ENCODE assay signal across 20 cellular contexts in the genomic region with DNA sequence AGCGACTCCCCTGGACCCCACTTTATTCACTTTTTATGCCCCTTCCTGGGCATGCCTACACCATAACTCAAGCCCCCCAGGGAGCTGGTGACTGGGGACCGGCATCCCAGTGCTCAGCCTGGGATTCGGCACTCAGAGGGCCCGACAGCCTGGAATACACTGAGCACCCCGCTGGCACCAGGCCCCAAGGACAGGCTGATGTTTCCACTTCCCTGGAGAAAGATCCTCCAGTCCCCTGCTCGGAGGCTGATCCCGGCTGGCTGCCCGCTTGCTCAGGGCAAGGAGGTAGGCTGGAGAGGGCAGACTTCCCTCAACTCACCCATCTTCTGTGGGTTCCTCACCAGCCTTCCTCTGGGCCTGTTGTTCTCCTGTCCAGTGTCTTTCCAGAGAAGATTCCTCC. TPM values are rescaled to one million over a fixed set of nuclear protein-coding genes. Genes with fewer than 3 reads are reported as not detected.
DNase-seq lines count a peak whose midpoint lies in the region; ATAC-seq and TF ChIP-seq lines count a peak whose summit lies in the region.
"Had no signal": no experiment of that assay in that cellular context is flagged by ENCODE, and none has a peak within 500 bp of the region (broad histone marks: within the 10 kb centered on the region; RNA-seq: fewer than 3 reads in every experiment).

No MANE protein-coding gene starts in this region.

- peaks cover 46% of the 10 kb centered on the region for H3K4me1 ChIP-seq in testis

- H3K27me3 Mint-ChIP-seq in IgD-negative memory B cell (no peaks in the 10 kb centered on the region), memory B cell (no peaks in the 10 kb centered on the region)
- H3K27me3 Mint-ChIP-seq in activated CD8-positive, alpha-beta T cell treated with anti-CD3 and anti-CD28 coated beads for 36 hours, result no peaks in the 10 kb centered on the region
- H3K27me3 Mint-ChIP-seq: CD4-positive, CD25-positive, alpha-beta regulatory T cell had no signal

- no peak for TF ChIP-seq CTCF in RWPE1 (conservative IDR thresholded peaks at IDR 0.05; ENCODE audit: low read depth)
- no peak for TF ChIP-seq CTCF in testis (IDR thresholded peaks at IDR 0.05)
- TF ChIP-seq CTCF in omental fat pad (IDR thresholded peaks at IDR 0.05), result no peak
- TF ChIP-seq CTCF in activated CD8-positive, alpha-beta T cell treated with anti-CD3 and anti-CD28 coated beads for 36 hours (IDR thresholded peaks at IDR 0.05), result no peak

- peak overlapping the region in 1 of 4 donors; percentile 8 for H3K4me3 Mint-ChIP-seq in IgD-negative memory B cell
- no peak overlapping the region for H3K4me3 Mint-ChIP-seq in memory B cell
- H3K4me3 Mint-ChIP-seq in activated CD8-positive, alpha-beta T cell treated with anti-CD3 and anti-CD28 coated beads for 36 hours, result no peak overlapping the region
- H3K4me3 Mint-ChIP-seq: CD4-positive, CD25-positive, alpha-beta regulatory T cell; T-helper 1 cell treated with Interleukin-12 subunit alpha and Interleukin-12 subunit beta and Interleukin-4 antibody, amounts not matched to agents 30 μg/mL and 1 μg/mL, for 36 hours had no signal

- no peaks in the 10 kb centered on the region for H3K36me3 ChIP-seq in testis (ENCODE audit: low read depth, missing control alignments)

- H3K9me3 Mint-ChIP-seq in IgD-negative memory B cell (no peaks in the 10 kb centered on the region), memory B cell (peaks cover 3% of the 10 kb centered on the region)
- no peaks in the 10 kb centered on the region for H3K9me3 Mint-ChIP-seq in activated CD8-positive, alpha-beta T cell treated with anti-CD3 and anti-CD28 coated beads for 36 hours
- H3K9me3 Mint-ChIP-seq: CD4-positive, CD25-positive, alpha-beta regulatory T cell; T-helper 1 cell treated with Interleukin-12 subunit alpha and Interleukin-12 subunit beta and Interleukin-4 antibody, amounts not matched to agents 30 μg/mL and 1 μg/mL, for 36 hours had no signal

- intact Hi-C loops in testis (cut with DNase I; ENCODE audit: low total_unique reads), result no loop called here
- intact Hi-C loops in activated CD8-positive, alpha-beta T cell treated with anti-CD3 and anti-CD28 coated beads for 36 hours (cut with micrococcal nuclease), result no loop called here

- H3K4me1 Mint-ChIP-seq in IgD-negative memory B cell (peaks cover 47 to 58% (median 56%) of the 10 kb centered on the region in 3 donors), memory B cell (peaks cover 59% of the 10 kb centered on the region)
- H3K4me1 Mint-ChIP-seq in activated CD8-positive, alpha-beta T cell treated with anti-CD3 and anti-CD28 coated beads for 36 hours (ENCODE audit: low read depth), result peaks cover 41% of the 10 kb centered on the region

- TF ChIP-seq POLR2A in testis (IDR thresholded peaks at IDR 0.05), result no peak

- H3K27ac ChIP-seq in RWPE1 (peak overlapping the region; percentile 18; the same call in 1 of the 2 replicates), testis (peak overlapping the region; percentile 23 to 64)
- H3K27ac ChIP-seq: GM23248 had no signal

- 24 to 46% methylated on average over 4 to 8 of the region's 8 CpGs for WGBS in testis, 2 donors

- H3K27ac Mint-ChIP-seq in IgD-negative memory B cell (peak overlapping the region in 2 of 3 donors; percentile 86 to 95), memory B cell (peak overlapping the region; percentile 97)
- no peak overlapping the region for H3K27ac Mint-ChIP-seq in activated CD8-positive, alpha-beta T cell treated with anti-CD3 and anti-CD28 coated beads for 36 hours
- H3K27ac Mint-ChIP-seq: CD4-positive, CD25-positive, alpha-beta regulatory T cell; T-helper 1 cell treated with Interleukin-12 subunit alpha and Interleukin-12 subunit beta and Interleukin-4 antibody, amounts not matched to agents 30 μg/mL and 1 μg/mL, for 36 hours had no signal

- no peak overlapping the region for H3K4me3 ChIP-seq in testis
- H3K4me3 ChIP-seq: GM23248 had no signal

- CTCF ChIA-PET in RWPE1 (lab: Yijun Ruan, JAX), result interaction anchor here (0.6 to 1.0 kb wide), 2 partner anchors 269 to 339 kb away, joined by 3 to 4 read pairs; no protein-coding TSS in a partner anchor
- CTCF ChIA-PET in activated CD8-positive, alpha-beta T cell treated with anti-CD3 and anti-CD28 coated beads for 36 hours (lab: Charles Lee), result interaction anchor here (1.0 to 6.6 kb wide), 4 partner anchors 23 to 107 kb away, joined by 3 to 135 read pairs (median 42); a partner anchor contains a TSS

- ATAC-seq in memory B cell (ENCODE audit: low read depth) (no peak), GM18867 (IDR thresholded peaks at IDR 0.05; ENCODE audit: unreplicated experiment) (no peak), omental fat pad (ENCODE audit: low FRiP score) (no peak)
- no peak for ATAC-seq in activated CD8-positive, alpha-beta T cell treated with anti-CD3 and anti-CD28 coated beads for 36 hours

- DNase-seq in RWPE1 (ENCODE audit: low spot score) (no peak), memory B cell (ENCODE audit: low spot score in 2 of 2) (no peak), testis (peak; percentile 87), omental fat pad (ENCODE audit: low spot score) (no peak)
- no peak for DNase-seq in activated CD8-positive, alpha-beta T cell treated with anti-CD3 and anti-CD28 coated beads for 36 hours
- DNase-seq: CD4-positive, CD25-positive, alpha-beta regulatory T cell; DMS153; GDM1; GM23248; HCEC 1CT; KG1; NCI-H1417 treated with DMSO at 0.1 percent for 48 hours; NCI-H187 treated with DMSO at 0.1 percent for 48 hours; NCI-H2227 treated with DMSO at 0.1 percent for 48 hours; NCI-H526; OCI-M1; SIG-M5 had no signal

- no peaks in the 10 kb centered on the region for H3K9me3 ChIP-seq in testis

- H3K27me3 ChIP-seq in testis, result no peaks in the 10 kb centered on the region

- H3K36me3 Mint-ChIP-seq in IgD-negative memory B cell (no peaks in the 10 kb centered on the region), memory B cell (peaks cover 9% of the 10 kb centered on the region)
- peaks cover 36% of the 10 kb centered on the region for H3K36me3 Mint-ChIP-seq in activated CD8-positive, alpha-beta T cell treated with anti-CD3 and anti-CD28 coated beads for 36 hours (ENCODE audit: low read depth)

- POLR2A ChIA-PET in RWPE1 (lab: Yijun Ruan, JAX; ENCODE audit: low non-redundant PET), result no interaction called here
- POLR2A ChIA-PET in activated CD8-positive, alpha-beta T cell treated with anti-CD3 and anti-CD28 coated beads for 36 hours (lab: Charles Lee), result no interaction called here

RNA-seq across cellular contexts. Expression of a gene that starts 36.6 kb away (rescaled TPM):
- 207 TPM for polyA plus RNA-seq in IgD-negative memory B cell
- total RNA-seq in testis, result 100 to 1,000 TPM; 208 to 321 TPM
- 309 TPM for polyA plus RNA-seq in testis (ENCODE audit: insufficient read depth, low read depth, low replicate concordance)
- 100 to 1,000 TPM in 2 of 4 donors, 10 to 100 TPM in 2; 46.8 to 264 (median 114) TPM for total RNA-seq in omental fat pad
- 100 to 1,000 TPM; 180 to 181 TPM for total RNA-seq in activated CD8-positive, alpha-beta T cell treated with anti-CD3 and anti-CD28 coated beads for 36 hours
